1 cellular context compared by ENCODE assay signal in genomic region chr21:16318651-16319300, GRCh38.
TF ChIP-seq lines count a peak whose summit lies in the region.

No MANE protein-coding gene starts in this region.

TF ChIP-seq in H1, 55 proteins besides CTCF, POLR2A, EP300 and RAD21:
- TF ChIP-seq CHD7 (IDR thresholded peaks at IDR 0.05; ENCODE audit: insufficient replicate concordance, low read length), result no peak
- no peak for TF ChIP-seq TAF1 (IDR thresholded peaks at IDR 0.05; ENCODE audit: low read depth, low read length)
- no peak for TF ChIP-seq TAF7 (optimal IDR thresholded peaks at IDR 0.05; ENCODE audit: borderline replicate concordance, low read depth, low read length)
- TF ChIP-seq JUN (IDR thresholded peaks at IDR 0.05; ENCODE audit: low read depth, low read length), result no peak
- TF ChIP-seq HDAC2 (IDR thresholded peaks at IDR 0.05; ENCODE audit: borderline replicate concordance in 1 of 2, low read depth in 2 of 2, low read length in 2 of 2), result no peak
- no peak for TF ChIP-seq TBP (IDR thresholded peaks at IDR 0.05; ENCODE audit: low read depth, low read length)
- no peak for TF ChIP-seq SAP30 (IDR thresholded peaks at IDR 0.05; ENCODE audit: insufficient read depth, insufficient replicate concordance, low read length)
